Comparison of ENCODE assay signal across 8 cellular contexts in the genomic region with DNA sequence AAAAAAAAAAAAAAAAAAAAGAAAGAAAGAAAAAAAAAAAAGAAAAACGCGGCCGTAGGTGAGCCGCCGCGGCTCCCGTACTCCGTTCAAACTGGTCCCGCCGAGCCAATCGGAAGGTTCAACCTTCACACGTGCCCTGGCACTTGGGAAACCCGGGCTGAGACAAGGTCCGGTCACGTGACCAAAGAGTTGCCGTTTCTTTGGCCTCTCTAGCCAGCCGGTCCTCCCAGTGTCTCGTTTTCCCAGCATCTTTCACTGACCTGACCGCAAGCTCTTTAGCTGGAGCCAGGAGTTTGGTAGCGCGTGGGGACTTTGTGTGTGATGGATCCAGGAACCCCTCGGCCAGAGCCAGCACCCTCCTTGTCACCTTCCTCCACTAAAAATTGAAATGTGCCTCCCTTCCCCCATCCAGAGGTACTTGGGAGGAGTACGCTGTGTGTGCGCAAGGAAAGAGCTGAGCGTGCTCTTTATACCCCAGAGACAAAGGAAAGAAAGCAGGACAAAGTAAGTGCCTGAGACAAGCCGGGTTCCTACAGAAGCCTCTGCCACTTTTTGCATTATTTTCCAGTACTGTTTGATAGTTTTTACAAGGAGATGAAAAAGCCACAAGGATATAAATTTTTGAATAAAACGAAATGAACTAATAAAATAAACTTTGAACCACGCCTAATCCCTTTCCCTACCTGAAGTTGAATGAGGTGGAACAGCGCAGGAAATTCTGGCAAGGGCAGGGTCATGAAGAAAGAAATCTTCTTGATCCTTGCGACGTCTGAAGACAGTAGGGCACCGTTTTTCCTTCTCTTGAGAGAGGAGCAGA. TPM values are rescaled to one million over a fixed set of nuclear protein-coding genes. Genes with fewer than 3 reads are reported as not detected.
DNase-seq lines count a peak whose midpoint lies in the region; ATAC-seq and TF ChIP-seq lines count a peak whose summit lies in the region.

No MANE protein-coding gene starts in this region.

- H3K27me3 ChIP-seq in GM06990 (replicated peaks; ENCODE audit: control insufficient read depth, insufficient read depth, low read length) (no peaks in the 10 kb centered on the region), thymus (ENCODE audit: control insufficient read depth, insufficient read depth) (no peaks in the 10 kb centered on the region)

- TF ChIP-seq CTCF in GM06990 (IDR thresholded peaks at IDR 0.05; ENCODE audit: insufficient read depth, low read length, poor library complexity, severe bottlenecking) (no peak), osteocyte (IDR thresholded peaks at IDR 0.05) (no peak)

- H3K4me1 Mint-ChIP-seq in activated naive CD8-positive, alpha-beta T cell treated with anti-CD3 and anti-CD28 coated beads, Interleukin-2, amount 10 ng/mL, durations not matched to agents 7 days and 5 days: peaks cover 18% of the 10 kb centered on the region
- peaks cover 32% of the 10 kb centered on the region for H3K4me1 Mint-ChIP-seq in osteocyte (ENCODE audit: unreplicated experiment)

- H3K4me1 ChIP-seq in thymus (ENCODE audit: control insufficient read depth, insufficient read depth, low read length): peaks cover 24% of the 10 kb centered on the region

- no peaks in the 10 kb centered on the region for H3K9me3 Mint-ChIP-seq in activated naive CD8-positive, alpha-beta T cell treated with anti-CD3 and anti-CD28 coated beads, Interleukin-2, amount 10 ng/mL, durations not matched to agents 7 days and 5 days
- H3K9me3 Mint-ChIP-seq in osteocyte (ENCODE audit: unreplicated experiment): no peaks in the 10 kb centered on the region

- peak overlapping the region; percentile 95 for H3K27ac ChIP-seq in thymus (ENCODE audit: low read depth)

- peak overlapping the region; percentile 90 for H3K4me3 ChIP-seq in GM06990 (replicated peaks; ENCODE audit: low read depth, low read length)
- H3K4me3 ChIP-seq in thymus (ENCODE audit: low read length): peak overlapping the region; percentile 100

- H3K36me3 ChIP-seq in GM06990 (ENCODE audit: control insufficient read depth, insufficient read depth, low read length): peaks cover 4% of the 10 kb centered on the region
- H3K36me3 ChIP-seq in thymus (ENCODE audit: control insufficient read depth, insufficient read depth): peaks cover 11% of the 10 kb centered on the region

- POLR2A ChIA-PET in activated naive CD8-positive, alpha-beta T cell treated with anti-CD3 and anti-CD28 coated beads, Interleukin-2, amount 10 ng/mL, durations not matched to agents 7 days and 5 days (lab: Charles Lee): interaction anchor here (0.5 to 7.2 kb wide), 19 partner anchors 11 to 555 kb away, joined by 3 to 162 read pairs (median 5); partner anchors contain the start of genes DHPS, DNASE2, FBXW9 and GET3

- intact Hi-C loops in head of caudate nucleus (cut with DNase I): loop anchor here (1.0 kb wide), 1 partner anchor 12 kb away; the partner anchor contains the start of gene TRIR

- peak overlapping the region; percentile 89 for H3K4me3 Mint-ChIP-seq in activated naive CD8-positive, alpha-beta T cell treated with anti-CD3 and anti-CD28 coated beads, Interleukin-2, amount 10 ng/mL, durations not matched to agents 7 days and 5 days
- H3K4me3 Mint-ChIP-seq in osteocyte (ENCODE audit: unreplicated experiment): peak overlapping the region; percentile 91

- under 1% methylated on average over 32 of the region's 32 CpGs for WGBS in thymus

- peaks cover 16% of the 10 kb centered on the region for H3K36me3 Mint-ChIP-seq in activated naive CD8-positive, alpha-beta T cell treated with anti-CD3 and anti-CD28 coated beads, Interleukin-2, amount 10 ng/mL, durations not matched to agents 7 days and 5 days
- peaks cover 8% of the 10 kb centered on the region for H3K36me3 Mint-ChIP-seq in osteocyte (ENCODE audit: unreplicated experiment)

- peak; percentile 83 for ATAC-seq in HG02642 (IDR thresholded peaks at IDR 0.05; ENCODE audit: poor library complexity, unreplicated experiment)
- ATAC-seq in activated naive CD8-positive, alpha-beta T cell treated with anti-CD3 and anti-CD28 coated beads, Interleukin-2, amount 10 ng/mL, durations not matched to agents 7 days and 5 days (ENCODE audit: low read depth): peak; percentile 84

- H3K27me3 Mint-ChIP-seq in activated naive CD8-positive, alpha-beta T cell treated with anti-CD3 and anti-CD28 coated beads, Interleukin-2, amount 10 ng/mL, durations not matched to agents 7 days and 5 days: no peaks in the 10 kb centered on the region
- H3K27me3 Mint-ChIP-seq in osteocyte (ENCODE audit: unreplicated experiment): no peaks in the 10 kb centered on the region

- no peaks in the 10 kb centered on the region for H3K9me3 ChIP-seq in thymus (ENCODE audit: control insufficient read depth)

- peak; percentile 89 for DNase-seq in GM06990 (ENCODE audit: extremely low read depth, insufficient read length)
- peak; percentile 98 for DNase-seq in NCI-H1105 treated with DMSO at 0.1 percent for 48 hours (lab: John Stamatoyannopoulos, UW)
- peak; percentile 97 for DNase-seq in SKM-1 treated with dmso at 0.1 percent for 144 hours (lab: John Stamatoyannopoulos, UW; ENCODE audit: unreplicated experiment)
- DNase-seq in activated naive CD8-positive, alpha-beta T cell treated with anti-CD3 and anti-CD28 coated beads, Interleukin-2, amount 10 ng/mL, durations not matched to agents 7 days and 5 days: peak; percentile 86
- peak; percentile 94 to 100 (median 98) for DNase-seq in head of caudate nucleus
- peak; percentile 97 for DNase-seq in osteocyte (ENCODE audit: extremely low spot score, unreplicated experiment)

- peak overlapping the region; percentile 86 for H3K27ac Mint-ChIP-seq in activated naive CD8-positive, alpha-beta T cell treated with anti-CD3 and anti-CD28 coated beads, Interleukin-2, amount 10 ng/mL, durations not matched to agents 7 days and 5 days
- H3K27ac Mint-ChIP-seq in osteocyte (ENCODE audit: unreplicated experiment): peak overlapping the region; percentile 96

RNA-seq across cellular contexts. Expression of gene TNPO2, which starts 1.0 kb away (rescaled TPM):
- 10 to 100 TPM; 80.8 to 81.9 TPM for total RNA-seq in activated naive CD8-positive, alpha-beta T cell treated with anti-CD3 and anti-CD28 coated beads, Interleukin-2, amount 10 ng/mL, durations not matched to agents 7 days and 5 days
- total RNA-seq in osteocyte: 79.0 and 93.3 TPM in 2 replicates
- 28.3 TPM for polyA plus RNA-seq in thymus

RNA-seq across cellular contexts. Expression of gene TRIR, which starts 11.7 kb away (rescaled TPM):
- total RNA-seq in activated naive CD8-positive, alpha-beta T cell treated with anti-CD3 and anti-CD28 coated beads, Interleukin-2, amount 10 ng/mL, durations not matched to agents 7 days and 5 days: 100 to 1,000 TPM; 213 to 214 TPM
- total RNA-seq in osteocyte: 151 and 160 TPM in 2 replicates
- 290 TPM for polyA plus RNA-seq in thymus

RNA-seq across cellular contexts. Expression of gene GET3, which starts 14.5 kb away (rescaled TPM):
- total RNA-seq in activated naive CD8-positive, alpha-beta T cell treated with anti-CD3 and anti-CD28 coated beads, Interleukin-2, amount 10 ng/mL, durations not matched to agents 7 days and 5 days: 10 to 100 TPM; 46.4 to 47.2 TPM
- total RNA-seq in osteocyte: 72.1 and 77.0 TPM in 2 replicates
- polyA plus RNA-seq in thymus: 50.0 TPM

RNA-seq across cellular contexts. Expression of gene FBXW9, which starts 26.3 kb away (rescaled TPM):
- 1 to 10 TPM; 4.9 to 5.3 TPM for total RNA-seq in activated naive CD8-positive, alpha-beta T cell treated with anti-CD3 and anti-CD28 coated beads, Interleukin-2, amount 10 ng/mL, durations not matched to agents 7 days and 5 days
- total RNA-seq in osteocyte: 10.9 and 11.4 TPM in 2 replicates
- 6.5 TPM for polyA plus RNA-seq in thymus

RNA-seq across cellular contexts. Expression of gene BEST2, which starts 28.8 kb away (rescaled TPM):
- not detected for total RNA-seq in activated naive CD8-positive, alpha-beta T cell treated with anti-CD3 and anti-CD28 coated beads, Interleukin-2, amount 10 ng/mL, durations not matched to agents 7 days and 5 days
- not detected in 2 replicates for total RNA-seq in osteocyte
- 0.46 TPM for polyA plus RNA-seq in thymus

Comparison
In these comparisons a context has a peak if more than half of its experiments do, and no peak if none do; other contexts are left out.
1. Peak in every context shown above with its lines: DNase-seq, ATAC-seq, H3K4me3 ChIP-seq and H3K27ac ChIP-seq.